In the genomic region with DNA sequence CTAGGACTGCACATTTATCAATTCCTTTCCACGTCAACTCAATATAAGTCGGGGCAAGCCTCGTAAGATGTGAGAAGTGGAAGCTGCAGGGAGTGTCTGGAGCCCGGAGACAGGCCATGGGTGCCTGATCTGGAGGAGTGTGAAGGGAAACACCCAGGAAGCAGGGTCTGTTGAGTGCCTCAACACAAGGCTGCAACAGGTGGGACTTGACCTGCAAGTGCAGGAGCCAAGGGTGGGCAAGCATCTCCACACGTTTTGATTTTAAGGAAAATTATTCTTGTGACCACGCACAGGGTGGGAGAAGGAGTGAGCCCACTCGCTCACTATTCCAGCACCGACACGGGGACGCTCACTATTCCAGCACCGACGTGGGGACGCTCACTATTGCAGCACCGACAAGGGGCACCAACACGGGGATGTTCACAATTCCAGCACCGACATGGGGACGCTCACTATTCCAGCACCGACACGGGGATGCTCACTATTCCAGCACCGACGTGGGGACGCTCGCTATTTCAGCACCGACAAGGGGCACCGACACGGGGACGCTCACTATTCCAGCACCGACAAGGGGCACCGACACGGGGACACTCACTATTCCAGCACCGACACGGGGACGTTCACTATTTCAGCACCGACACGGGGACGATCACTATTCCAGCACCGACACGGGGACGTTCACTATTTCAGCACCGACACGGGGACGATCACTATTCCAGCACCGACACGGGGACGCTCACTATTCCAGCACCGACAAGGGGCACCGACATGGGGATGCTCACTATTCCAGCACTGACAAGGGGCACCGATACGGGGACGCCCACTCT, we compare ENCODE assay signal across 19 cellular contexts.
DNase-seq lines count a peak whose midpoint lies in the region; ATAC-seq and TF ChIP-seq lines count a peak whose summit lies in the region.
"Had no signal": no experiment of that assay in that cellular context is flagged by ENCODE, and none has a peak within 500 bp of the region (broad histone marks: within the 10 kb centered on the region; RNA-seq: fewer than 3 reads in every experiment).

No MANE protein-coding gene starts in this region.

- peak overlapping the region; percentile 58 for H3K23ac ChIP-seq in neuronal stem cell (ENCODE audit: low read depth, low read length, poor library complexity)

- H3K27me3 Mint-ChIP-seq in activated CD4-positive, alpha-beta T cell treated with anti-CD3 and anti-CD28 coated beads, Interleukin-2, amount 10 ng/mL, durations not matched to agents 7 days and 5 days: no peaks in the 10 kb centered on the region
- H3K27me3 Mint-ChIP-seq: activated CD4-positive, alpha-beta memory T cell treated with anti-CD3 and anti-CD28 coated beads for 36 hours had no signal

- no peak overlapping the region for H3K4me3 Mint-ChIP-seq in activated CD4-positive, alpha-beta T cell treated with anti-CD3 and anti-CD28 coated beads, Interleukin-2, amount 10 ng/mL, durations not matched to agents 7 days and 5 days
- H3K4me3 Mint-ChIP-seq: activated CD4-positive, alpha-beta memory T cell treated with anti-CD3 and anti-CD28 coated beads for 36 hours; immature natural killer cell; mesothelial cell of epicardium had no signal

- POLR2A ChIA-PET in PC-3 (lab: Charles Lee; ENCODE audit: unreplicated experiment): no interaction called here
- POLR2A ChIA-PET in activated CD4-positive, alpha-beta T cell treated with anti-CD3 and anti-CD28 coated beads, Interleukin-2, amount 10 ng/mL, durations not matched to agents 7 days and 5 days (lab: Charles Lee): no interaction called here

- H2BK5ac ChIP-seq in neuronal stem cell (ENCODE audit: low read length): no peak overlapping the region

- H3K4me2 ChIP-seq in PC-3 (ENCODE audit: low read length) (no peak overlapping the region), neuronal stem cell (ENCODE audit: insufficient read depth, low read length, poor library complexity, severe bottlenecking) (no peak overlapping the region)

- no peak overlapping the region for H3K27ac Mint-ChIP-seq in activated CD4-positive, alpha-beta T cell treated with anti-CD3 and anti-CD28 coated beads, Interleukin-2, amount 10 ng/mL, durations not matched to agents 7 days and 5 days
- H3K27ac Mint-ChIP-seq: activated CD4-positive, alpha-beta memory T cell treated with anti-CD3 and anti-CD28 coated beads for 36 hours; immature natural killer cell; mesothelial cell of epicardium had no signal

- H2BK120ac ChIP-seq in neuronal stem cell (ENCODE audit: low read depth, low read length): no peak overlapping the region

- H2AFZ ChIP-seq in PC-3 (ENCODE audit: low read length): no peak overlapping the region
- H2AFZ ChIP-seq in neuronal stem cell (ENCODE audit: low read length): no peak overlapping the region

- H4K91ac ChIP-seq in neuronal stem cell (ENCODE audit: low read depth, low read length, poor library complexity): no peak overlapping the region

- DNase-seq in GM10266 (ENCODE audit: extremely low spot score): peak; percentile 38
- peak; percentile 7 for DNase-seq in PC-3
- no peak for DNase-seq in heart right ventricle
- no peak for DNase-seq in neuronal stem cell (ENCODE audit: low spot score)
- no peak for DNase-seq in GM19240 (ENCODE audit: insufficient read length, low spot score)
- DNase-seq in NCI-H1105 (lab: John Stamatoyannopoulos, UW): no peak
- DNase-seq in activated CD4-positive, alpha-beta T cell treated with anti-CD3 and anti-CD28 coated beads, Interleukin-2, amount 10 ng/mL, durations not matched to agents 7 days and 5 days: no peak
- DNase-seq in NCI-H524 treated with DMSO at 0.1 percent for 48 hours (lab: John Stamatoyannopoulos, UW): no peak
- DNase-seq: activated CD4-positive, alpha-beta memory T cell treated with anti-CD3 and anti-CD28 coated beads for 36 hours; amygdala; GDM1; immature natural killer cell; NCI-H1048; NCI-H748 treated with DMSO at 0.1 percent for 48 hours; stimulated activated CD4-positive, alpha-beta T cell treated with anti-CD3 and anti-CD28 coated beads, Interleukin-4, amount 100 ng/mL, for 4 hours; SW 1271; thyroid gland had no signal

- WGBS in heart right ventricle, 2 donors: 86% methylated on average over 50 of the region's 50 CpGs
- WGBS in neuronal stem cell (ENCODE audit: extremely low coverage in 2 of 2, insufficient read length in 2 of 2, insufficient replicate concordance in 1 of 2), 2 donors: no CpG with 5 or more reads among the region's 50 CpGs

- no peak overlapping the region for H4K8ac ChIP-seq in neuronal stem cell (ENCODE audit: low read depth, low read length)

- intact Hi-C loops in PC-3 (cut with micrococcal nuclease): no loop called here
- intact Hi-C loops in heart right ventricle (cut with DNase I): no loop called here

- CTCF ChIA-PET in PC-3 (lab: Charles Lee): no interaction called here
- CTCF ChIA-PET in activated CD4-positive, alpha-beta T cell treated with anti-CD3 and anti-CD28 coated beads, Interleukin-2, amount 10 ng/mL, durations not matched to agents 7 days and 5 days (lab: Charles Lee): interaction anchor here (1.2 kb wide), 1 partner anchor 12 kb away, joined by 3 read pairs; no protein-coding TSS in a partner anchor

- H3K27me3 ChIP-seq in PC-3 (ENCODE audit: low read length): no peaks in the 10 kb centered on the region
- no peaks in the 10 kb centered on the region for H3K27me3 ChIP-seq in heart right ventricle
- H3K27me3 ChIP-seq in neuronal stem cell (ENCODE audit: control insufficient read depth in 3 of 3, insufficient read depth in 3 of 3, low read depth in 1 of 3, low read length in 3 of 3): no peaks in the 10 kb centered on the region
- H3K27me3 ChIP-seq: Peyer's patch, thyroid gland had no signal

- H3K9me3 ChIP-seq in PC-3 (ENCODE audit: low read length): no peaks in the 10 kb centered on the region
- no peaks in the 10 kb centered on the region for H3K9me3 ChIP-seq in heart right ventricle
- H3K9me3 ChIP-seq in neuronal stem cell (replicated peaks in 1 of 2; ENCODE audit: control insufficient read depth in 2 of 2, insufficient read depth in 1 of 2, low read depth in 1 of 2, low read length in 2 of 2): no peaks in the 10 kb centered on the region
- H3K9me3 ChIP-seq: Peyer's patch, thyroid gland had no signal

- H3K9ac ChIP-seq in PC-3 (ENCODE audit: low read length): no peak overlapping the region
- peak overlapping the region; percentile 75 for H3K9ac ChIP-seq in neuronal stem cell (ENCODE audit: low read depth, low read length, poor library complexity)

- H3K4ac ChIP-seq in neuronal stem cell (ENCODE audit: low read length): peak overlapping the region; percentile 80

- H2AK5ac ChIP-seq in neuronal stem cell (ENCODE audit: low read depth, low read length): peak overlapping the region; percentile 59

- no peak overlapping the region for H2BK12ac ChIP-seq in neuronal stem cell (ENCODE audit: low read length)

- no peak for TF ChIP-seq CTCF in GM10266 (IDR thresholded peaks at IDR 0.05; ENCODE audit: control insufficient read depth, insufficient read depth, low read depth, missing control alignments)
- TF ChIP-seq CTCF in PC-3 (conservative IDR thresholded peaks at IDR 0.05; ENCODE audit: low read depth, low read length): no peak
- TF ChIP-seq CTCF in heart right ventricle (IDR thresholded peaks at IDR 0.05): no peak

- H3K4me3 ChIP-seq in PC-3 (ENCODE audit: low read length): no peak overlapping the region
- H3K4me3 ChIP-seq in heart right ventricle: no peak overlapping the region
- H3K4me3 ChIP-seq in neuronal stem cell (ENCODE audit: low read length in 2 of 2): peak overlapping the region in 1 of 2 donors; percentile 28
- H3K4me3 ChIP-seq: Peyer's patch, thyroid gland had no signal

- H4K20me1 ChIP-seq in PC-3 (ENCODE audit: low read length): no peaks in the 10 kb centered on the region

- H3K14ac ChIP-seq in neuronal stem cell (ENCODE audit: low read length): peak overlapping the region; percentile 58

- no peaks in the 10 kb centered on the region for H3K79me2 ChIP-seq in PC-3 (ENCODE audit: low read length)

- peak overlapping the region; percentile 22 for H2BK15ac ChIP-seq in neuronal stem cell (ENCODE audit: low read length)

- no peaks in the 10 kb centered on the region for H3K9me2 ChIP-seq in PC-3 (replicated peaks; ENCODE audit: low read length)

- BruUV-seq in PC-3 (replicated peaks; lab: Mats Ljungman, UMichigan): no TSS peak

- ATAC-seq in PC-3 (no peak; the same call in 1 of the 2 replicates), heart right ventricle (peak in 7 of 8 donors; percentile 13 to 76 (median 50))

- H3K79me1 ChIP-seq in neuronal stem cell (ENCODE audit: low read depth, low read length): peaks cover 6% of the 10 kb centered on the region

- no peaks in the 10 kb centered on the region for H3K4me1 Mint-ChIP-seq in activated CD4-positive, alpha-beta T cell treated with anti-CD3 and anti-CD28 coated beads, Interleukin-2, amount 10 ng/mL, durations not matched to agents 7 days and 5 days
- H3K4me1 Mint-ChIP-seq: immature natural killer cell, mesothelial cell of epicardium had no signal

- H3K18ac ChIP-seq in neuronal stem cell (ENCODE audit: low read length): peak overlapping the region; percentile 29

- no peaks in the 10 kb centered on the region for H3K36me3 Mint-ChIP-seq in activated CD4-positive, alpha-beta T cell treated with anti-CD3 and anti-CD28 coated beads, Interleukin-2, amount 10 ng/mL, durations not matched to agents 7 days and 5 days (ENCODE audit: low read depth)

- no peaks in the 10 kb centered on the region for H3K9me3 Mint-ChIP-seq in activated CD4-positive, alpha-beta T cell treated with anti-CD3 and anti-CD28 coated beads, Interleukin-2, amount 10 ng/mL, durations not matched to agents 7 days and 5 days
- H3K9me3 Mint-ChIP-seq: activated CD4-positive, alpha-beta memory T cell treated with anti-CD3 and anti-CD28 coated beads for 36 hours; immature natural killer cell had no signal

- no peak overlapping the region for H3K27ac ChIP-seq in PC-3 (ENCODE audit: low read length)
- H3K27ac ChIP-seq in heart right ventricle: no peak overlapping the region
- no peak overlapping the region for H3K27ac ChIP-seq in neuronal stem cell (replicated peaks; ENCODE audit: low read length)
- H3K27ac ChIP-seq: Peyer's patch, thyroid gland had no signal

- no peaks in the 10 kb centered on the region for H3F3A ChIP-seq in PC-3 (ENCODE audit: low read length, unreplicated experiment)

- H3K4me1 ChIP-seq in PC-3 (ENCODE audit: insufficient read depth, low read length) (no peaks in the 10 kb centered on the region), heart right ventricle (no peaks in the 10 kb centered on the region), neuronal stem cell (ENCODE audit: control insufficient read depth in 2 of 2, insufficient read depth in 1 of 2, low read depth in 1 of 2, low read length in 2 of 2) (no peaks in the 10 kb centered on the region)
- H3K4me1 ChIP-seq: Peyer's patch had no signal

- H3K36me3 ChIP-seq in PC-3 (ENCODE audit: low read depth, low read length) (no peaks in the 10 kb centered on the region), heart right ventricle (peaks cover 0 to 12% (median 0%) of the 10 kb centered on the region in 9 donors), neuronal stem cell (replicated peaks in 1 of 2; ENCODE audit: control insufficient read depth in 2 of 2, insufficient read depth in 2 of 2, low read length in 2 of 2) (peaks cover 3% of the 10 kb centered on the region in 2 donors)
- H3K36me3 ChIP-seq: Peyer's patch, thyroid gland had no signal

Comparison
In these comparisons a context has a peak if more than half of its experiments do, and no peak if none do; other contexts are left out.
1. DNase-seq: peak in GM10266 (single experiment) and PC-3 (single experiment); none in heart right ventricle (0 of 2), neuronal stem cell (single experiment), GM19240 (single experiment), NCI-H1105 (single experiment), activated CD4-positive, alpha-beta T cell treated with anti-CD3 and anti-CD28 coated beads, Interleukin-2, amount 10 ng/mL, durations not matched to agents 7 days and 5 days (single experiment) and NCI-H524 treated with DMSO at 0.1 percent for 48 hours (single experiment).